Comparison of ENCODE assay signal across 8 cellular contexts in genomic region chr17:43211480-43212402, GRCh38. TPM values are rescaled to one million over a fixed set of nuclear protein-coding genes. Genes with fewer than 3 reads are reported as not detected.
DNase-seq lines count a peak whose midpoint lies in the region; ATAC-seq and TF ChIP-seq lines count a peak whose summit lies in the region.

TMEM106A (plus strand) TSS chr17:43211875; CDS start chr17:43213042, 1,167 bp downstream.

- peaks cover 33% of the 10 kb centered on the region for H3K4me1 ChIP-seq in mononuclear cell (ENCODE audit: insufficient read depth, low read length)

- peak; percentile 71 for ATAC-seq in HG02623 (IDR thresholded peaks at IDR 0.05; ENCODE audit: unreplicated experiment)

- peak within 1 kb of the TSS; percentile 66 for H3K4me3 ChIP-seq in mononuclear cell (ENCODE audit: low read length)

- no peaks in the 10 kb centered on the region for H3K9me3 ChIP-seq in mononuclear cell (ENCODE audit: low read depth, low read length)

- peak; percentile 59 for TF ChIP-seq CTCF in GM12873 (IDR thresholded peaks at IDR 0.05; ENCODE audit: insufficient read depth, low read depth, low read length, missing control alignments)

- H3K27me3 ChIP-seq in mononuclear cell (ENCODE audit: insufficient read depth, low read length), result no peaks in the 10 kb centered on the region

- DNase-seq in NCI-H226, result peak; percentile 74
- peak; percentile 28 for DNase-seq in activated CD8-positive, alpha-beta memory T cell treated with anti-CD3 and anti-CD28 coated beads, Interleukin-2, amount 50 U/mL, for 24 hours (ENCODE audit: extremely low read depth)
- peak; percentile 91 for DNase-seq in epidermal melanocyte (ENCODE audit: insufficient read length, low spot score)
- peak; percentile 43 to 56 for DNase-seq in stimulated activated CD8-positive, alpha-beta memory T cell treated with anti-CD3 and anti-CD28 coated beads, Interleukin-4, amount 100 ng/mL, for 1 hour (ENCODE audit: low read depth in 2 of 2, low spot score in 1 of 2)
- DNase-seq in NCI-H1092 (lab: John Stamatoyannopoulos, UW), result no peak

RNA-seq across cellular contexts. Expression of gene TMEM106A, which starts in this region (rescaled TPM):
- 3.9 TPM for total RNA-seq in mononuclear cell
